In genomic region chr20:24761220-24762065, GRCh38 we compare ENCODE assay signal across 17 cellular contexts.
DNase-seq lines count a peak whose midpoint lies in the region; ATAC-seq lines count a peak whose summit lies in the region.
"Had no signal": no experiment of that assay in that cellular context is flagged by ENCODE, and none has a peak within 500 bp of the region (broad histone marks: within the 10 kb centered on the region; RNA-seq: fewer than 3 reads in every experiment).

No MANE protein-coding gene starts in this region.

- H3K27me3 Mint-ChIP-seq in activated CD4-positive, alpha-beta T cell treated with anti-CD3 and anti-CD28 coated beads, Interleukin-2, amount 10 ng/mL, durations not matched to agents 7 days and 5 days, result peaks cover 23% of the 10 kb centered on the region

- no peak overlapping the region for H3K27ac Mint-ChIP-seq in activated CD4-positive, alpha-beta T cell treated with anti-CD3 and anti-CD28 coated beads, Interleukin-2, amount 10 ng/mL, durations not matched to agents 7 days and 5 days

- no peaks in the 10 kb centered on the region for H3K4me1 Mint-ChIP-seq in activated CD4-positive, alpha-beta T cell treated with anti-CD3 and anti-CD28 coated beads, Interleukin-2, amount 10 ng/mL, durations not matched to agents 7 days and 5 days

- no peaks in the 10 kb centered on the region for H3K36me3 Mint-ChIP-seq in activated CD4-positive, alpha-beta T cell treated with anti-CD3 and anti-CD28 coated beads, Interleukin-2, amount 10 ng/mL, durations not matched to agents 7 days and 5 days (ENCODE audit: low read depth)

- no peak overlapping the region for H3K4me3 Mint-ChIP-seq in activated CD4-positive, alpha-beta T cell treated with anti-CD3 and anti-CD28 coated beads, Interleukin-2, amount 10 ng/mL, durations not matched to agents 7 days and 5 days

- no peaks in the 10 kb centered on the region for H3K9me3 Mint-ChIP-seq in activated CD4-positive, alpha-beta T cell treated with anti-CD3 and anti-CD28 coated beads, Interleukin-2, amount 10 ng/mL, durations not matched to agents 7 days and 5 days

- peak; percentile 3 for DNase-seq in activated CD4-positive, alpha-beta T cell treated with anti-CD3 and anti-CD28 coated beads, Interleukin-2, amount 10 ng/mL, durations not matched to agents 7 days and 5 days
- no peak for DNase-seq in activated CD4-positive, alpha-beta T cell treated with anti-CD3 and anti-CD28 coated beads for 4 hours
- DNase-seq in activated CD8-positive, alpha-beta memory T cell treated with anti-CD3 and anti-CD28 coated beads, Interleukin-2, amount 50 U/mL, for 48 hours, result peak; percentile 17
- DNase-seq in left lobe of liver (ENCODE audit: low spot score) (peak; percentile 22), superior temporal gyrus (ENCODE audit: extremely low spot score) (peak; percentile 50), foreskin melanocyte (no peak), COR-L47 (lab: John Stamatoyannopoulos, UW) (no peak), glomerular visceral epithelial cell (ENCODE audit: extremely low spot score) (no peak)
- DNase-seq: Caco-2, DMS53, HCEC 1CT, MV-4-11, NCI-H1436, NCI-H2081, NCI-H510A treated with DMSO at 0.1 percent for 48 hours, Peyer's patch, SIG-M5 had no signal

- CTCF ChIA-PET in activated CD4-positive, alpha-beta T cell treated with anti-CD3 and anti-CD28 coated beads, Interleukin-2, amount 10 ng/mL, durations not matched to agents 7 days and 5 days (lab: Charles Lee), result interaction anchor here (1.0 kb wide), 1 partner anchor 16 kb away, joined by 3 read pairs; no protein-coding TSS in a partner anchor

- POLR2A ChIA-PET in activated CD4-positive, alpha-beta T cell treated with anti-CD3 and anti-CD28 coated beads, Interleukin-2, amount 10 ng/mL, durations not matched to agents 7 days and 5 days (lab: Charles Lee), result no interaction called here

- no peak for ATAC-seq in left lobe of liver

Comparison
In these comparisons a context has a peak if more than half of its experiments do, and no peak if none do; other contexts are left out.
1. DNase-seq: peak in activated CD4-positive, alpha-beta T cell treated with anti-CD3 and anti-CD28 coated beads, Interleukin-2, amount 10 ng/mL, durations not matched to agents 7 days and 5 days (single experiment), activated CD8-positive, alpha-beta memory T cell treated with anti-CD3 and anti-CD28 coated beads, Interleukin-2, amount 50 U/mL, for 48 hours (single experiment), left lobe of liver (single experiment) and superior temporal gyrus (single experiment); none in activated CD4-positive, alpha-beta T cell treated with anti-CD3 and anti-CD28 coated beads for 4 hours (0 of 2), foreskin melanocyte (single experiment), COR-L47 (single experiment) and glomerular visceral epithelial cell (single experiment).